ENCODE assay signal across 19 cellular contexts in genomic region chr13:28000567-28000966, GRCh38. TPM values are rescaled to one million over a fixed set of nuclear protein-coding genes. Genes with fewer than 3 reads are reported as not detected.
DNase-seq lines count a peak whose midpoint lies in the region; ATAC-seq and TF ChIP-seq lines count a peak whose summit lies in the region.
"Had no signal": no experiment of that assay in that cellular context is flagged by ENCODE, and none has a peak within 500 bp of the region (broad histone marks: within the 10 kb centered on the region; RNA-seq: fewer than 3 reads in every experiment).

No MANE protein-coding gene starts in this region.

- peak; percentile 32 for DNase-seq in DMS 273 (lab: John Stamatoyannopoulos, UW; ENCODE audit: unreplicated experiment)
- no peak for DNase-seq in DMS 273 treated with DMSO at 0.1 percent for 48 hours (lab: John Stamatoyannopoulos, UW)
- DNase-seq in cerebellar cortex (ENCODE audit: low spot score): peak; percentile 42
- DNase-seq in lung (ENCODE audit: low spot score): no peak
- DNase-seq in Peyer's patch: no peak
- no peak for DNase-seq in foreskin melanocyte
- no peak for DNase-seq in thyroid gland
- DNase-seq: DMS53, NCI-H1417, NCI-H1930, NCI-H2171 treated with DMSO at 0.1 percent for 48 hours, RPMI8226 had no signal

- H3K4me3 ChIP-seq in lung: no peak overlapping the region
- H3K4me3 ChIP-seq in Peyer's patch: no peak overlapping the region
- no peak overlapping the region for H3K4me3 ChIP-seq in thyroid gland (replicated peaks in 1 of 3)
- H3K4me3 ChIP-seq: BLaER1, GM12878 had no signal

- ATAC-seq in lung (ENCODE audit: insufficient read depth, low FRiP score) (peak; percentile 27), HG03135 (IDR thresholded peaks at IDR 0.05; ENCODE audit: unreplicated experiment) (no peak)
- ATAC-seq: GM12878 had no signal

- TF ChIP-seq POLR2A in Peyer's patch (IDR thresholded peaks at IDR 0.05) (no peak), thyroid gland (IDR thresholded peaks at IDR 0.05) (no peak)

- H3K27ac ChIP-seq in lung (ENCODE audit: low read depth in 1 of 2, low read length in 1 of 2) (no peak overlapping the region), Peyer's patch (no peak overlapping the region), thyroid gland (no peak overlapping the region)
- H3K27ac ChIP-seq: 22Rv1, BLaER1, HL-60, KMS-11 had no signal

- peaks cover 0 to 3% of the 10 kb centered on the region in 2 donors for H3K9me3 ChIP-seq in lung (ENCODE audit: control insufficient read depth in 2 of 2, insufficient read depth in 1 of 2, low read length in 1 of 2)
- H3K9me3 ChIP-seq in Peyer's patch: no peaks in the 10 kb centered on the region
- no peaks in the 10 kb centered on the region for H3K9me3 ChIP-seq in thyroid gland
- H3K9me3 ChIP-seq: BLaER1 had no signal

- intact Hi-C loops in thyroid gland (cut with DNase I): no loop called here

- H3K4me1 ChIP-seq in lung (ENCODE audit: control insufficient read depth in 2 of 2, insufficient read depth in 2 of 2, low read length in 2 of 2) (no peaks in the 10 kb centered on the region), Peyer's patch (no peaks in the 10 kb centered on the region), thyroid gland (no peaks in the 10 kb centered on the region)

- H3K36me3 ChIP-seq in lung (ENCODE audit: control insufficient read depth in 2 of 2, insufficient read depth in 2 of 2, low read length in 2 of 2) (no peaks in the 10 kb centered on the region), Peyer's patch (no peaks in the 10 kb centered on the region), thyroid gland (no peaks in the 10 kb centered on the region)
- H3K36me3 ChIP-seq: BLaER1 had no signal

- no peak for TF ChIP-seq CTCF in lung (IDR thresholded peaks at IDR 0.05; ENCODE audit: control extremely low read depth, extremely low read depth)
- no peak for TF ChIP-seq CTCF in Peyer's patch (IDR thresholded peaks at IDR 0.05)
- TF ChIP-seq CTCF in thyroid gland (IDR thresholded peaks at IDR 0.05): no peak

- WGBS in lung, 2 donors: 43 to 55% methylated on average over 5 of the region's 5 CpGs
- 49 to 64% methylated on average over 5 of the region's 5 CpGs for WGBS in thyroid gland, 2 donors

- H3K27me3 ChIP-seq in lung (ENCODE audit: control insufficient read depth, insufficient read depth): no peaks in the 10 kb centered on the region
- no peaks in the 10 kb centered on the region for H3K27me3 ChIP-seq in Peyer's patch
- no peaks in the 10 kb centered on the region for H3K27me3 ChIP-seq in thyroid gland
- H3K27me3 ChIP-seq: BLaER1 had no signal

RNA-seq across cellular contexts. Expression of gene URAD, which starts 12.1 kb away (rescaled TPM):
- total RNA-seq in lung (not detected), Peyer's patch (100 to 1,000 TPM in 2 of 4 donors, 10 to 100 TPM in 2; 38.0 to 144 (median 99.0) TPM), thyroid gland (not detected)
- not detected for polyA plus RNA-seq in lung
- total RNA-seq: GM12878, NCI-H460 had no signal
- polyA plus RNA-seq: GM12878 had no signal

RNA-seq across cellular contexts. Expression of gene CDX2, which starts 31.5 kb away (rescaled TPM):
- total RNA-seq in lung (under 1 TPM in 1 of 2 donors, not detected in 1; 0.12 TPM), Peyer's patch (100 to 1,000 TPM in 3 of 4 donors, 10 to 100 TPM in 1; 33.0 to 182 (median 136) TPM), thyroid gland (not detected)
- not detected for polyA plus RNA-seq in lung
- total RNA-seq: NCI-H460 had no signal
- polyA plus RNA-seq: GM12878 had no signal

Comparison
In these comparisons a context has a peak if more than half of its experiments do, and no peak if none do; other contexts are left out.
1. DNase-seq: peak in DMS 273 (single experiment) and cerebellar cortex (single experiment); none in DMS 273 treated with DMSO at 0.1 percent for 48 hours (single experiment), lung (single experiment), Peyer's patch (0 of 3), foreskin melanocyte (single experiment) and thyroid gland (0 of 2).
2. RNA of gene URAD, which starts 12.1 kb away (total RNA-seq): 38.0 to 144 TPM in Peyer's patch; not detected in lung and not detected in thyroid gland; every median in the first group is over 10 times any median in the second.
3. RNA of gene CDX2, which starts 31.5 kb away (total RNA-seq): 33.0 to 182 TPM in Peyer's patch; 0.12 TPM in lung and not detected in thyroid gland; every median in the first group is over 10 times any median in the second.